ENCODE assay signal across 5 cellular contexts in genomic region chr3:124610130-124610529, GRCh38.
"Had no signal": no experiment of that assay in that cellular context is flagged by ENCODE, and none has a peak within 500 bp of the region (broad histone marks: within the 10 kb centered on the region; RNA-seq: fewer than 3 reads in every experiment).

No MANE protein-coding gene starts in this region.

- H3K9me3 Mint-ChIP-seq: GM23338, H9 had no signal

- H3K4me3 ChIP-seq: GM23338, K562 had no signal

- H3K4me2 ChIP-seq: GM23338 had no signal

- H3K4me3 Mint-ChIP-seq: GM23338, H9 had no signal

- H2AFZ ChIP-seq: GM23338 had no signal

- H3K27ac Mint-ChIP-seq: GM23338, H9 had no signal

- DNase-seq: H9, HCEC 1CT, KG1 had no signal

- ATAC-seq: GM23338, K562 had no signal
